Comparison of ENCODE assay signal across 12 cellular contexts in genomic region chr11:44621784-44622183, GRCh38. TPM values are rescaled to one million over a fixed set of nuclear protein-coding genes. Genes with fewer than 3 reads are reported as not detected.
DNase-seq lines count a peak whose midpoint lies in the region; ATAC-seq and TF ChIP-seq lines count a peak whose summit lies in the region.
"Had no signal": no experiment of that assay in that cellular context is flagged by ENCODE, and none has a peak within 500 bp of the region (broad histone marks: within the 10 kb centered on the region; RNA-seq: fewer than 3 reads in every experiment).

No MANE protein-coding gene starts in this region.

- TF ChIP-seq POLR2A in NB4 (IDR thresholded peaks at IDR 0.05; ENCODE audit: extremely low read depth, insufficient read length), result no peak

- no peak overlapping the region for H3K4me3 ChIP-seq in NB4 (ENCODE audit: low read depth, low read length)
- H3K4me3 ChIP-seq: thoracic aorta had no signal

- H3K36me3 Mint-ChIP-seq in endothelial cell (ENCODE audit: low read depth, unreplicated experiment), result peaks cover 12% of the 10 kb centered on the region
- H3K36me3 Mint-ChIP-seq in stimulated activated effector memory CD8-positive, alpha-beta T cell treated with anti-CD3 and anti-CD28 coated beads, Interleukin-12 subunit alpha, Interleukin-12 subunit beta, amount 100 ng/mL, for 72 hours, result peaks cover 95% of the 10 kb centered on the region

- ATAC-seq in stimulated activated effector memory CD8-positive, alpha-beta T cell treated with anti-CD3 and anti-CD28 coated beads, Interleukin-12 subunit alpha, Interleukin-12 subunit beta, amount 100 ng/mL, for 72 hours, result no peak

- H3K9me3 Mint-ChIP-seq in endothelial cell (ENCODE audit: unreplicated experiment), result no peaks in the 10 kb centered on the region
- H3K9me3 Mint-ChIP-seq in stimulated activated effector memory CD8-positive, alpha-beta T cell treated with anti-CD3 and anti-CD28 coated beads, Interleukin-12 subunit alpha, Interleukin-12 subunit beta, amount 100 ng/mL, for 72 hours, result no peaks in the 10 kb centered on the region
- H3K9me3 Mint-ChIP-seq: activated T-helper 1 cell treated with anti-CD3 and anti-CD28 coated beads, Interleukin-12 subunit alpha, Interleukin-12 subunit beta, Interleukin-2, Interleukin-4 antibody, amounts not matched to agents 30 ng/mL and 10 ng/mL and 1 ng/mL, durations not matched to agents 14 hours and 24 hours and 36 hours; dendritic cell treated with granulocyte-macrophage colony-stimulating factor and Interleukin-4, amounts not matched to agents 40 ng/mL and 50 ng/mL, for 4 days had no signal

- no peak overlapping the region for H3K4me3 Mint-ChIP-seq in endothelial cell (ENCODE audit: unreplicated experiment)
- no peak overlapping the region for H3K4me3 Mint-ChIP-seq in stimulated activated effector memory CD8-positive, alpha-beta T cell treated with anti-CD3 and anti-CD28 coated beads, Interleukin-12 subunit alpha, Interleukin-12 subunit beta, amount 100 ng/mL, for 72 hours
- H3K4me3 Mint-ChIP-seq: activated T-helper 1 cell treated with anti-CD3 and anti-CD28 coated beads, Interleukin-12 subunit alpha, Interleukin-12 subunit beta, Interleukin-2, Interleukin-4 antibody, amounts not matched to agents 30 ng/mL and 10 ng/mL and 1 ng/mL, durations not matched to agents 14 hours and 24 hours and 36 hours; dendritic cell treated with granulocyte-macrophage colony-stimulating factor and Interleukin-4, amounts not matched to agents 40 ng/mL and 50 ng/mL, for 4 days; naive B cell had no signal

- H3K4me1 Mint-ChIP-seq in endothelial cell (ENCODE audit: unreplicated experiment), result peaks cover 58% of the 10 kb centered on the region
- H3K4me1 Mint-ChIP-seq in stimulated activated effector memory CD8-positive, alpha-beta T cell treated with anti-CD3 and anti-CD28 coated beads, Interleukin-12 subunit alpha, Interleukin-12 subunit beta, amount 100 ng/mL, for 72 hours, result peaks cover 41% of the 10 kb centered on the region

- H3K27me3 Mint-ChIP-seq in endothelial cell (ENCODE audit: unreplicated experiment), result peaks cover 22% of the 10 kb centered on the region
- H3K27me3 Mint-ChIP-seq: naive B cell had no signal

- DNase-seq in activated T-cell treated with anti-CD3 and anti-CD28 coated beads, Interleukin-2, amount 50 U/mL, for 1 hour, result peak; percentile 13
- DNase-seq in activated T-cell treated with anti-CD3 and anti-CD28 coated beads, Interleukin-2, amount 50 U/mL, for 48 hours, result no peak
- DNase-seq in NB4 (ENCODE audit: low read depth) (peak; percentile 36), endothelial cell (ENCODE audit: low spot score) (peak; percentile 2), NCI-H128 (lab: John Stamatoyannopoulos, UW; ENCODE audit: unreplicated experiment) (no peak), SW 1271 (lab: John Stamatoyannopoulos, UW) (no peak), dedifferentiated amniotic fluid mesenchymal stem cell (ENCODE audit: extremely low spot score) (no peak)
- peak; percentile 1 to 43 for DNase-seq in stimulated activated effector memory CD8-positive, alpha-beta T cell treated with anti-CD3 and anti-CD28 coated beads, Interleukin-12 subunit alpha, Interleukin-12 subunit beta, amount 100 ng/mL, for 72 hours (ENCODE audit: low spot score in 2 of 2)
- DNase-seq: naive B cell had no signal

- H3K27ac Mint-ChIP-seq in endothelial cell (ENCODE audit: unreplicated experiment), result peak overlapping the region; percentile 9
- peak overlapping the region; percentile 94 for H3K27ac Mint-ChIP-seq in stimulated activated effector memory CD8-positive, alpha-beta T cell treated with anti-CD3 and anti-CD28 coated beads, Interleukin-12 subunit alpha, Interleukin-12 subunit beta, amount 100 ng/mL, for 72 hours
- H3K27ac Mint-ChIP-seq: activated T-helper 1 cell treated with anti-CD3 and anti-CD28 coated beads, Interleukin-12 subunit alpha, Interleukin-12 subunit beta, Interleukin-2, Interleukin-4 antibody, amounts not matched to agents 30 ng/mL and 10 ng/mL and 1 ng/mL, durations not matched to agents 14 hours and 24 hours and 36 hours; dendritic cell treated with granulocyte-macrophage colony-stimulating factor and Interleukin-4, amounts not matched to agents 40 ng/mL and 50 ng/mL, for 4 days had no signal

- TF ChIP-seq CTCF in NB4 (IDR thresholded peaks at IDR 0.05; ENCODE audit: low read depth, low read length) (no peak), endothelial cell (IDR thresholded peaks at IDR 0.05; ENCODE audit: unreplicated experiment) (no peak)

RNA-seq across cellular contexts. Expression of gene CD82, which starts 56.3 kb away (rescaled TPM):
- 16.1 TPM for total RNA-seq in endothelial cell (ENCODE audit: unreplicated experiment)

Comparison
In these comparisons a context has a peak if more than half of its experiments do, and no peak if none do; other contexts are left out.
1. DNase-seq: peak in activated T-cell treated with anti-CD3 and anti-CD28 coated beads, Interleukin-2, amount 50 U/mL, for 1 hour (single experiment), NB4 (single experiment), endothelial cell (single experiment) and stimulated activated effector memory CD8-positive, alpha-beta T cell treated with anti-CD3 and anti-CD28 coated beads, Interleukin-12 subunit alpha, Interleukin-12 subunit beta, amount 100 ng/mL, for 72 hours (2 of 2); none in activated T-cell treated with anti-CD3 and anti-CD28 coated beads, Interleukin-2, amount 50 U/mL, for 48 hours (0 of 2), NCI-H128 (single experiment), SW 1271 (0 of 2) and dedifferentiated amniotic fluid mesenchymal stem cell (single experiment).